ENCODE assay signal across 8 cellular contexts in genomic region chr16:29029168-29029994, GRCh38. TPM values are rescaled to one million over a fixed set of nuclear protein-coding genes. Genes with fewer than 3 reads are reported as not detected.
DNase-seq lines count a peak whose midpoint lies in the region; ATAC-seq and TF ChIP-seq lines count a peak whose summit lies in the region.

No MANE protein-coding gene starts in this region.

- intact Hi-C loops in activated CD4-positive, alpha-beta T cell treated with anti-CD3 and anti-CD28 coated beads for 36 hours (cut with DNase I, micrococcal nuclease), result loop anchor here (1.0 to 10.0 kb wide), 7 partner anchors 8 to 715 kb away; partner anchors contain the start of genes C16orf54 (in 1 of the 2) and SPNS1 (in 1 of the 2)

- peak; percentile 96 for ATAC-seq in activated CD4-positive, alpha-beta T cell treated with anti-CD3 and anti-CD28 coated beads for 36 hours
- no peak for ATAC-seq in GM21737 (IDR thresholded peaks at IDR 0.05; ENCODE audit: unreplicated experiment)

- no peak overlapping the region for H3K4me3 ChIP-seq in tibial nerve

- peak overlapping the region; percentile 0 for H3K4me3 Mint-ChIP-seq in activated CD4-positive, alpha-beta T cell treated with anti-CD3 and anti-CD28 coated beads for 36 hours
- H3K4me3 Mint-ChIP-seq in chondrocyte (ENCODE audit: unreplicated experiment), result peak overlapping the region; percentile 6

- H3K27me3 ChIP-seq in tibial nerve, result peaks cover 0 to 13% of the 10 kb centered on the region in 2 donors

- no peak for TF ChIP-seq CTCF in chondrocyte (IDR thresholded peaks at IDR 0.05)
- TF ChIP-seq CTCF in tibial nerve (IDR thresholded peaks at IDR 0.05), result no peak

- TF ChIP-seq POLR2A in tibial nerve (IDR thresholded peaks at IDR 0.05), result no peak

- no peaks in the 10 kb centered on the region for H3K36me3 ChIP-seq in tibial nerve

- 48 to 51% methylated on average over 15 to 16 of the region's 16 CpGs for WGBS in tibial nerve, 2 donors

- CTCF ChIA-PET in activated CD4-positive, alpha-beta T cell treated with anti-CD3 and anti-CD28 coated beads for 36 hours (lab: Charles Lee), result interaction anchor here (0.7 to 2.1 kb wide), 9 partner anchors 9 to 139 kb away, joined by 3 to 15 read pairs (median 4); no protein-coding TSS in a partner anchor

- H3K4me1 Mint-ChIP-seq in activated CD4-positive, alpha-beta T cell treated with anti-CD3 and anti-CD28 coated beads for 36 hours, result peaks cover 46% of the 10 kb centered on the region
- peaks cover 16% of the 10 kb centered on the region for H3K4me1 Mint-ChIP-seq in chondrocyte (ENCODE audit: low read depth)

- H3K27ac Mint-ChIP-seq in activated CD4-positive, alpha-beta T cell treated with anti-CD3 and anti-CD28 coated beads for 36 hours, result peak overlapping the region; percentile 84
- H3K27ac Mint-ChIP-seq in chondrocyte (ENCODE audit: unreplicated experiment), result peak overlapping the region; percentile 79

- TF ChIP-seq EP300 in tibial nerve (IDR thresholded peaks at IDR 0.05), result no peak

- H3K27ac ChIP-seq in tibial nerve, result no peak overlapping the region

- peaks cover 0 to 3% (median 0%) of the 10 kb centered on the region in 4 donors for H3K4me1 ChIP-seq in tibial nerve

- DNase-seq in AG08396 (ENCODE audit: low spot score) (peak; percentile 71), HS-5 (ENCODE audit: low read depth) (peak; percentile 53), chondrocyte (ENCODE audit: low spot score) (no peak), putamen (ENCODE audit: low spot score) (peak; percentile 78), tibial nerve (ENCODE audit: low spot score in 2 of 2) (no peak)
- DNase-seq in activated CD4-positive, alpha-beta T cell treated with anti-CD3 and anti-CD28 coated beads for 36 hours, result peak; percentile 96
- DNase-seq in central memory CD4-positive, alpha-beta T cell, result no peak

- POLR2A ChIA-PET in activated CD4-positive, alpha-beta T cell treated with anti-CD3 and anti-CD28 coated beads for 36 hours (lab: Charles Lee), result interaction anchor here (0.6 to 1.5 kb wide), 7 partner anchors 9 to 703 kb away, joined by 3 to 12 read pairs (median 3); partner anchors contain the start of gene SPNS1

- no peaks in the 10 kb centered on the region for H3K9me3 Mint-ChIP-seq in activated CD4-positive, alpha-beta T cell treated with anti-CD3 and anti-CD28 coated beads for 36 hours (ENCODE audit: low read depth)
- no peaks in the 10 kb centered on the region for H3K9me3 Mint-ChIP-seq in chondrocyte (ENCODE audit: low read depth)

- no peaks in the 10 kb centered on the region for H3K36me3 Mint-ChIP-seq in activated CD4-positive, alpha-beta T cell treated with anti-CD3 and anti-CD28 coated beads for 36 hours (ENCODE audit: low read depth)
- H3K36me3 Mint-ChIP-seq in chondrocyte (ENCODE audit: low read depth), result no peaks in the 10 kb centered on the region

- H3K27me3 Mint-ChIP-seq in activated CD4-positive, alpha-beta T cell treated with anti-CD3 and anti-CD28 coated beads for 36 hours, result no peaks in the 10 kb centered on the region
- no peaks in the 10 kb centered on the region for H3K27me3 Mint-ChIP-seq in chondrocyte (ENCODE audit: low read depth)

- no peaks in the 10 kb centered on the region for H3K9me3 ChIP-seq in tibial nerve

RNA-seq across cellular contexts. Expression of gene LAT, which starts 44.5 kb away (rescaled TPM):
- total RNA-seq in activated CD4-positive, alpha-beta T cell treated with anti-CD3 and anti-CD28 coated beads for 36 hours, result 100 to 1,000 TPM; 200 to 234 TPM
- 10.2 to 13.6 TPM (median 11.7 TPM) in 3 replicates for total RNA-seq in chondrocyte
- 10 to 100 TPM in 3 of 4 donors, 1 to 10 TPM in 1; 9.4 to 15.3 (median 12.4) TPM for total RNA-seq in tibial nerve

RNA-seq across cellular contexts. Expression of gene SPNS1, which starts 54.8 kb away (rescaled TPM):
- total RNA-seq in activated CD4-positive, alpha-beta T cell treated with anti-CD3 and anti-CD28 coated beads for 36 hours, result 10 to 100 TPM; 12.7 to 14.2 TPM
- total RNA-seq in chondrocyte (60.8 to 73.4 TPM (median 71.1 TPM) in 3 replicates), tibial nerve (10 to 100 TPM in 3 of 4 donors, 1 to 10 TPM in 1; 9.8 to 38.4 (median 25.6) TPM)

Comparison
In these comparisons a context has a peak if more than half of its experiments do, and no peak if none do; other contexts are left out.
1. DNase-seq: peak in AG08396 (single experiment), HS-5 (single experiment), activated CD4-positive, alpha-beta T cell treated with anti-CD3 and anti-CD28 coated beads for 36 hours (single experiment) and putamen (single experiment); none in chondrocyte (single experiment), tibial nerve (0 of 2) and central memory CD4-positive, alpha-beta T cell (single experiment).
2. RNA of gene LAT, which starts 44.5 kb away (total RNA-seq): 200 to 234 TPM in activated CD4-positive, alpha-beta T cell treated with anti-CD3 and anti-CD28 coated beads for 36 hours; 9.4 to 15.3 TPM in tibial nerve and 10.2 to 13.6 TPM in chondrocyte; every median in the first group is over 10 times any median in the second.